Comparison of ENCODE assay signal across 22 cellular contexts in genomic region chr5:150753863-150754262, GRCh38. TPM values are rescaled to one million over a fixed set of nuclear protein-coding genes. Genes with fewer than 3 reads are reported as not detected.
A peak's percentile ranks its signal among the peaks of the same experiment; 100 is the strongest.
DNase-seq lines count a peak whose midpoint lies in the region; ATAC-seq, FAIRE-seq and TF ChIP-seq lines count a peak whose summit lies in the region.
"Had no signal": no experiment of that assay in that cellular context is flagged by ENCODE, and none has a peak within 500 bp of the region (broad histone marks: within the 10 kb centered on the region; RNA-seq: fewer than 3 reads in every experiment).

No MANE protein-coding gene starts in this region.

- in situ Hi-C loops in HepG2 (cut with HindIII; ENCODE audit: extremely low pct_ligation_motif_present, low pct_unique_long_range_greater_than_20kb) = no loop called here

- no peaks in the 10 kb centered on the region; the same call in 1 of the 2 replicates for H4K20me1 ChIP-seq in HepG2 (ENCODE audit: insufficient read depth, low read length)

- H3K27me3 ChIP-seq in body of pancreas (no peaks in the 10 kb centered on the region), prostate gland (replicated peaks; ENCODE audit: insufficient read depth) (no peaks in the 10 kb centered on the region), HepG2 (ENCODE audit: control insufficient read depth in 1 of 2, insufficient read depth in 2 of 2, low read length in 2 of 2) (no peaks in the 10 kb centered on the region)
- H3K27me3 ChIP-seq: BLaER1 treated with 17β-estradiol and CSF1 and Interleukin-3, amounts not matched to agents 10 nM and 100 nM had no signal

- H3K36me3 ChIP-seq in body of pancreas (replicated peaks in 1 of 2; ENCODE audit: insufficient read depth in 1 of 2, low read depth in 2 of 2) = peaks cover 0 to 9% of the 10 kb centered on the region in 2 donors
- no peaks in the 10 kb centered on the region for H3K36me3 ChIP-seq in prostate gland
- H3K36me3 ChIP-seq in HepG2 (replicated peaks in 1 of 2; ENCODE audit: control insufficient read depth in 1 of 2, insufficient read depth in 2 of 2, low read length in 2 of 2) = peaks cover 8 to 44% of the 10 kb centered on the region in 2 experiments

- H3K27ac Mint-ChIP-seq in activated T-helper 1 cell treated with anti-CD3 and anti-CD28 coated beads, Interleukin-12 subunit alpha, Interleukin-12 subunit beta, Interleukin-2, Interleukin-4 antibody, amounts not matched to agents 30 ng/mL and 10 ng/mL and 1 ng/mL, durations not matched to agents 14 hours and 24 hours and 36 hours = no peak overlapping the region
- H3K27ac Mint-ChIP-seq: CD8-positive, alpha-beta T cell had no signal

- TF ChIP-seq EP300 in HepG2 (IDR thresholded peaks at IDR 0.05; ENCODE audit: low read depth in 2 of 2, low read length in 2 of 2) (no peak), HepG2 (CRISPR knock-in tag; IDR thresholded peaks at IDR 0.05; ENCODE audit: borderline replicate concordance) (no peak)

- CTCF ChIA-PET in HepG2 (lab: Yijun Ruan, JAX; ENCODE audit: low intra/inter-chr PET ratio, low total read pairs) = no interaction called here

- BruUV-seq in HepG2 (replicated peaks; lab: Mats Ljungman, UMichigan) = no TSS peak

- no peak overlapping the region for H3K9ac ChIP-seq in HepG2 (ENCODE audit: insufficient read depth, low read depth, low read length)
- H3K9ac ChIP-seq: BLaER1 treated with 17β-estradiol and CSF1 and Interleukin-3, amounts not matched to agents 10 nM and 100 nM had no signal

- POLR2A ChIA-PET in HepG2 (lab: Yijun Ruan, JAX) = no interaction called here

- H3K4me1 ChIP-seq in body of pancreas (peaks cover 57% of the 10 kb centered on the region), prostate gland (replicated peaks) (peaks cover 10% of the 10 kb centered on the region), HepG2 (ENCODE audit: insufficient read depth, low read length) (peaks cover 20% of the 10 kb centered on the region)

- no peak for TF ChIP-seq RAD21 in HepG2 (CRISPR knock-in tag; IDR thresholded peaks at IDR 0.05)

- H3K9me3 ChIP-seq in body of pancreas (no peaks in the 10 kb centered on the region), prostate gland (no peaks in the 10 kb centered on the region), HepG2 (ENCODE audit: low read length) (no peaks in the 10 kb centered on the region)

- no peak overlapping the region for H3K4me2 ChIP-seq in HepG2 (ENCODE audit: low read depth, low read length)
- H3K4me2 ChIP-seq: BLaER1 treated with 17β-estradiol and CSF1 and Interleukin-3, amounts not matched to agents 10 nM and 100 nM; PC-9 had no signal

- intact Hi-C loops in body of pancreas (cut with DNase I) = no loop called here
- intact Hi-C loops in prostate gland (cut with DNase I) = no loop called here
- intact Hi-C loops in HepG2 (cut with micrococcal nuclease; ENCODE audit: unreplicated experiment) = no loop called here
- intact Hi-C loops in activated T-helper 1 cell treated with anti-CD3 and anti-CD28 coated beads, Interleukin-12 subunit alpha, Interleukin-12 subunit beta, Interleukin-2, Interleukin-4 antibody, amounts not matched to agents 30 ng/mL and 10 ng/mL and 1 ng/mL, durations not matched to agents 14 hours and 24 hours and 36 hours (cut with micrococcal nuclease) = no loop called here

- H3K27me3 Mint-ChIP-seq in activated T-helper 1 cell treated with anti-CD3 and anti-CD28 coated beads, Interleukin-12 subunit alpha, Interleukin-12 subunit beta, Interleukin-2, Interleukin-4 antibody, amounts not matched to agents 30 ng/mL and 10 ng/mL and 1 ng/mL, durations not matched to agents 14 hours and 24 hours and 36 hours (ENCODE audit: insufficient read depth) = no peaks in the 10 kb centered on the region

- 21 to 26% methylated on average over 1 of the region's 1 CpG for WGBS in body of pancreas, 2 donors
- 48% methylated on average over 1 of the region's 1 CpG for WGBS in prostate gland
- 100% methylated on average over 1 of the region's 1 CpG for WGBS in HepG2 (ENCODE audit: low lambda C conversion rate)

- no peak overlapping the region for H3K4me3 Mint-ChIP-seq in activated T-helper 1 cell treated with anti-CD3 and anti-CD28 coated beads, Interleukin-12 subunit alpha, Interleukin-12 subunit beta, Interleukin-2, Interleukin-4 antibody, amounts not matched to agents 30 ng/mL and 10 ng/mL and 1 ng/mL, durations not matched to agents 14 hours and 24 hours and 36 hours
- H3K4me3 Mint-ChIP-seq: CD8-positive, alpha-beta T cell had no signal

- no peak for ATAC-seq in body of pancreas
- no peak for ATAC-seq in GM19455 (IDR thresholded peaks at IDR 0.05; ENCODE audit: unreplicated experiment)
- no peak for ATAC-seq in HepG2
- ATAC-seq: CD8-positive, alpha-beta T cell had no signal

- H3K4me3 ChIP-seq in body of pancreas (no peak overlapping the region), prostate gland (no peak overlapping the region), HepG2 (replicated peaks in 1 of 3; ENCODE audit: insufficient read depth in 1 of 3, low read depth in 2 of 3, low read length in 3 of 3) (no peak overlapping the region)
- H3K4me3 ChIP-seq: BLaER1 treated with 17β-estradiol and CSF1 and Interleukin-3, amounts not matched to agents 10 nM and 100 nM; PC-9 had no signal

- H3K79me2 ChIP-seq in HepG2 (ENCODE audit: insufficient read depth, low read length) = peaks cover 49% of the 10 kb centered on the region

- no peaks in the 10 kb centered on the region for H3K9me3 Mint-ChIP-seq in activated T-helper 1 cell treated with anti-CD3 and anti-CD28 coated beads, Interleukin-12 subunit alpha, Interleukin-12 subunit beta, Interleukin-2, Interleukin-4 antibody, amounts not matched to agents 30 ng/mL and 10 ng/mL and 1 ng/mL, durations not matched to agents 14 hours and 24 hours and 36 hours
- H3K9me3 Mint-ChIP-seq: CD8-positive, alpha-beta T cell had no signal

- TF ChIP-seq POLR2A in body of pancreas (IDR thresholded peaks at IDR 0.05) (no peak), prostate gland (IDR thresholded peaks at IDR 0.05) (no peak), HepG2 (IDR thresholded peaks at IDR 0.05; ENCODE audit: insufficient read depth in 1 of 2, low read depth in 2 of 2, low read length in 2 of 2) (no peak)

- no peak for TF ChIP-seq CTCF in 22Rv1 (IDR thresholded peaks at IDR 0.05)
- TF ChIP-seq CTCF in body of pancreas (IDR thresholded peaks at IDR 0.05) = no peak
- TF ChIP-seq CTCF in prostate gland (IDR thresholded peaks at IDR 0.05) = no peak
- no peak for TF ChIP-seq CTCF in HepG2 (CRISPR knock-in tag; IDR thresholded peaks at IDR 0.05)

- DNase-seq in DMS53 (lab: John Stamatoyannopoulos, UW) (peak; percentile 21), DMS53 treated with DMSO at 0.1 percent for 48 hours (lab: John Stamatoyannopoulos, UW; ENCODE audit: unreplicated experiment) (no peak), body of pancreas (peak in 2 of 4 donors; percentile 33 to 47), prostate gland (ENCODE audit: low spot score) (peak; percentile 23), HepG2 (ENCODE audit: low spot score) (no peak)
- no peak for DNase-seq in activated T-helper 1 cell treated with anti-CD3 and anti-CD28 coated beads, Interleukin-12 subunit alpha, Interleukin-12 subunit beta, Interleukin-2, Interleukin-4 antibody, amounts not matched to agents 30 ng/mL and 10 ng/mL and 1 ng/mL, durations not matched to agents 14 hours and 24 hours and 36 hours (ENCODE audit: low spot score)
- DNase-seq: 8988T; CD8-positive, alpha-beta T cell; GDM1; Kasumi-1; NCI-H1105; NCI-H2029 treated with DMSO at 0.1 percent for 48 hours; NCI-H226; NCI-H510A treated with DMSO at 0.1 percent for 48 hours; NCI-H748 treated with DMSO at 0.1 percent for 48 hours; PC-9; RPMI8226; SHP77 had no signal

- H3K27ac ChIP-seq in 22Rv1 (peak overlapping the region; percentile 46), body of pancreas (peak overlapping the region; percentile 35 to 76 (median 56)), prostate gland (peak overlapping the region; percentile 23 to 62), HepG2 (ENCODE audit: extremely low read length, insufficient read depth, low read length) (no peak overlapping the region)
- H3K27ac ChIP-seq: BLaER1 treated with 17β-estradiol and CSF1 and Interleukin-3, amounts not matched to agents 10 nM and 100 nM; PC-9 had no signal

- H3K4me1 Mint-ChIP-seq in activated T-helper 1 cell treated with anti-CD3 and anti-CD28 coated beads, Interleukin-12 subunit alpha, Interleukin-12 subunit beta, Interleukin-2, Interleukin-4 antibody, amounts not matched to agents 30 ng/mL and 10 ng/mL and 1 ng/mL, durations not matched to agents 14 hours and 24 hours and 36 hours (ENCODE audit: low read depth) = peaks cover 50% of the 10 kb centered on the region

- no peak overlapping the region for H2AFZ ChIP-seq in HepG2 (ENCODE audit: low read length)
- H2AFZ ChIP-seq: PC-9 had no signal

- peaks cover 51% of the 10 kb centered on the region for H3K36me3 Mint-ChIP-seq in activated T-helper 1 cell treated with anti-CD3 and anti-CD28 coated beads, Interleukin-12 subunit alpha, Interleukin-12 subunit beta, Interleukin-2, Interleukin-4 antibody, amounts not matched to agents 30 ng/mL and 10 ng/mL and 1 ng/mL, durations not matched to agents 14 hours and 24 hours and 36 hours (ENCODE audit: low read depth)

- FAIRE-seq in HepG2 (lab: Jason Lieb, UNC) = no peak
- FAIRE-seq: H54 had no signal

RNA-seq across cellular contexts. Expression of gene DCTN4, which starts 5.0 kb away (rescaled TPM):
- total RNA-seq in body of pancreas (10 to 100 TPM; 30.6 to 49.4 TPM), prostate gland (10 to 100 TPM; 68.4 to 87.1 TPM), HepG2 (2016; rRNA removed; fragmentation: Illumina TruSeq; extraction: Trizol) (26.9 and 39.7 TPM in 2 replicates)
- 3.5 and 5.2 TPM in 2 replicates for total RNA-seq in HepG2 (2016; cell fraction: cytosol; rRNA removed; fragmentation: Illumina TruSeq; extraction: Trizol; ENCODE audit: low read depth)
- total RNA-seq in HepG2 (2016; cell fraction: insoluble cytoplasmic fraction; rRNA removed; fragmentation: Illumina TruSeq; extraction: Trizol) = 28.4 and 40.9 TPM in 2 replicates
- 16.8 and 20.1 TPM in 2 replicates for total RNA-seq in HepG2 (2016; cell fraction: membrane; rRNA removed; fragmentation: Illumina TruSeq; extraction: Trizol)
- 29.2 and 37.4 TPM in 2 replicates for total RNA-seq in HepG2 (2016; cell fraction: nucleus; rRNA removed; fragmentation: Illumina TruSeq; extraction: Trizol)
- 21.5 and 24.1 TPM in 2 replicates for polyA plus RNA-seq in HepG2 (2011; rRNA removed)
- polyA plus RNA-seq in HepG2 (2011; cell fraction: cytosol; rRNA removed) = 17.3 and 22.7 TPM in 2 replicates
- polyA plus RNA-seq in HepG2 (2011; cell fraction: nucleus; rRNA removed) = 18.6 and 20.3 TPM in 2 replicates
- polyA plus RNA-seq in HepG2 (2012) = 18.3 and 23.7 TPM in 2 replicates
- 1.7 and 1.8 TPM in 2 replicates for polyA plus RNA-seq in HepG2 (2016; cell fraction: cytosol; fragmentation: Illumina TruSeq; extraction: Trizol; ENCODE audit: low read depth)
- polyA plus RNA-seq in HepG2 (2016; cell fraction: insoluble cytoplasmic fraction; fragmentation: Illumina TruSeq; extraction: Trizol; ENCODE audit: low read depth) = 42.0 and 42.5 TPM in 2 replicates
- 7.3 and 8.7 TPM in 2 replicates for polyA plus RNA-seq in HepG2 (2016; cell fraction: membrane; fragmentation: Illumina TruSeq; extraction: Trizol; ENCODE audit: low read depth)
- 24.5 and 29.7 TPM in 2 replicates for polyA plus RNA-seq in HepG2 (2016; cell fraction: nucleus; fragmentation: Illumina TruSeq; extraction: Trizol; ENCODE audit: insufficient read depth, low read depth)
- polyA minus RNA-seq in HepG2 (2011; rRNA and poly(A)+ RNA removed; ENCODE audit: low replicate concordance) = 41.6 and 54.4 TPM in 2 replicates
- 26.7 and 27.0 TPM in 2 replicates for polyA minus RNA-seq in HepG2 (2011; cell fraction: cytosol; rRNA and poly(A)+ RNA removed)
- 59.4 and 66.0 TPM in 2 replicates for polyA minus RNA-seq in HepG2 (2011; cell fraction: nucleus; rRNA and poly(A)+ RNA removed)
- total RNA-seq in activated T-helper 1 cell treated with anti-CD3 and anti-CD28 coated beads, Interleukin-12 subunit alpha, Interleukin-12 subunit beta, Interleukin-2, Interleukin-4 antibody, amounts not matched to agents 30 ng/mL and 10 ng/mL and 1 ng/mL, durations not matched to agents 14 hours and 24 hours and 36 hours = 42.3 and 46.4 TPM in 2 replicates

RNA-seq across cellular contexts. Expression of gene SMIM3, which starts 24.7 kb away (rescaled TPM):
- total RNA-seq in body of pancreas (10 to 100 TPM; 40.2 to 51.6 TPM), prostate gland (10 to 100 TPM; 21.2 to 26.5 TPM), HepG2 (2016; rRNA removed; fragmentation: Illumina TruSeq; extraction: Trizol) (11.6 and 14.1 TPM in 2 replicates)
- 17.2 and 21.9 TPM in 2 replicates for total RNA-seq in HepG2 (2016; cell fraction: cytosol; rRNA removed; fragmentation: Illumina TruSeq; extraction: Trizol; ENCODE audit: low read depth)
- total RNA-seq in HepG2 (2016; cell fraction: insoluble cytoplasmic fraction; rRNA removed; fragmentation: Illumina TruSeq; extraction: Trizol) = 12.8 and 13.2 TPM in 2 replicates
- 26.9 and 32.8 TPM in 2 replicates for total RNA-seq in HepG2 (2016; cell fraction: membrane; rRNA removed; fragmentation: Illumina TruSeq; extraction: Trizol)
- total RNA-seq in HepG2 (2016; cell fraction: nucleus; rRNA removed; fragmentation: Illumina TruSeq; extraction: Trizol) = 5.2 and 6.0 TPM in 2 replicates
- polyA plus RNA-seq in HepG2 (2011; rRNA removed) = 71.3 and 96.7 TPM in 2 replicates
- polyA plus RNA-seq in HepG2 (2011; cell fraction: cytosol; rRNA removed) = 110 and 111 TPM in 2 replicates
- 25.5 and 30.6 TPM in 2 replicates for polyA plus RNA-seq in HepG2 (2011; cell fraction: nucleus; rRNA removed)
- polyA plus RNA-seq in HepG2 (2012) = 81.2 and 85.5 TPM in 2 replicates
- polyA plus RNA-seq in HepG2 (2016; cell fraction: cytosol; fragmentation: Illumina TruSeq; extraction: Trizol; ENCODE audit: low read depth) = 17.8 and 26.6 TPM in 2 replicates
- 12.2 and 14.7 TPM in 2 replicates for polyA plus RNA-seq in HepG2 (2016; cell fraction: insoluble cytoplasmic fraction; fragmentation: Illumina TruSeq; extraction: Trizol; ENCODE audit: low read depth)
- 22.1 and 31.4 TPM in 2 replicates for polyA plus RNA-seq in HepG2 (2016; cell fraction: membrane; fragmentation: Illumina TruSeq; extraction: Trizol; ENCODE audit: low read depth)
- polyA plus RNA-seq in HepG2 (2016; cell fraction: nucleus; fragmentation: Illumina TruSeq; extraction: Trizol; ENCODE audit: insufficient read depth, low read depth) = 8.9 and 9.4 TPM in 2 replicates
- polyA minus RNA-seq in HepG2 (2011; rRNA and poly(A)+ RNA removed; ENCODE audit: low replicate concordance) = 0.09 and 62.7 TPM in 2 replicates
- polyA minus RNA-seq in HepG2 (2011; cell fraction: cytosol; rRNA and poly(A)+ RNA removed) = 32.4 and 33.9 TPM in 2 replicates
- polyA minus RNA-seq in HepG2 (2011; cell fraction: nucleus; rRNA and poly(A)+ RNA removed) = 9.8 and 12.9 TPM in 2 replicates
- 12.8 and 13.4 TPM in 2 replicates for total RNA-seq in activated T-helper 1 cell treated with anti-CD3 and anti-CD28 coated beads, Interleukin-12 subunit alpha, Interleukin-12 subunit beta, Interleukin-2, Interleukin-4 antibody, amounts not matched to agents 30 ng/mL and 10 ng/mL and 1 ng/mL, durations not matched to agents 14 hours and 24 hours and 36 hours

RNA-seq across cellular contexts. Expression of gene RBM22, which starts 53.0 kb away (rescaled TPM):
- total RNA-seq in body of pancreas = 10 to 100 TPM; 22.8 to 28.7 TPM
- 10 to 100 TPM; 33.6 to 40.3 TPM for total RNA-seq in prostate gland
- total RNA-seq in HepG2 (2016; rRNA removed; fragmentation: Illumina TruSeq; extraction: Trizol) = 27.7 and 28.3 TPM in 2 replicates
- 5.7 and 6.4 TPM in 2 replicates for total RNA-seq in HepG2 (2016; cell fraction: cytosol; rRNA removed; fragmentation: Illumina TruSeq; extraction: Trizol; ENCODE audit: low read depth)
- total RNA-seq in HepG2 (2016; cell fraction: insoluble cytoplasmic fraction; rRNA removed; fragmentation: Illumina TruSeq; extraction: Trizol) = 23.8 and 26.3 TPM in 2 replicates
- total RNA-seq in HepG2 (2016; cell fraction: membrane; rRNA removed; fragmentation: Illumina TruSeq; extraction: Trizol) = 11.5 and 11.9 TPM in 2 replicates
- total RNA-seq in HepG2 (2016; cell fraction: nucleus; rRNA removed; fragmentation: Illumina TruSeq; extraction: Trizol) = 27.4 and 28.2 TPM in 2 replicates
- polyA plus RNA-seq in HepG2 (2011; rRNA removed) = 27.3 and 35.0 TPM in 2 replicates
- 12.7 and 16.9 TPM in 2 replicates for polyA plus RNA-seq in HepG2 (2011; cell fraction: cytosol; rRNA removed)
- polyA plus RNA-seq in HepG2 (2011; cell fraction: nucleus; rRNA removed) = 42.7 and 44.5 TPM in 2 replicates
- 25.4 and 28.8 TPM in 2 replicates for polyA plus RNA-seq in HepG2 (2012)
- 2.7 and 3.2 TPM in 2 replicates for polyA plus RNA-seq in HepG2 (2016; cell fraction: cytosol; fragmentation: Illumina TruSeq; extraction: Trizol; ENCODE audit: low read depth)
- polyA plus RNA-seq in HepG2 (2016; cell fraction: insoluble cytoplasmic fraction; fragmentation: Illumina TruSeq; extraction: Trizol; ENCODE audit: low read depth) = 34.5 and 39.1 TPM in 2 replicates
- polyA plus RNA-seq in HepG2 (2016; cell fraction: membrane; fragmentation: Illumina TruSeq; extraction: Trizol; ENCODE audit: low read depth) = 7.7 and 9.1 TPM in 2 replicates
- polyA plus RNA-seq in HepG2 (2016; cell fraction: nucleus; fragmentation: Illumina TruSeq; extraction: Trizol; ENCODE audit: insufficient read depth, low read depth) = 43.5 and 48.3 TPM in 2 replicates
- 9.8 and 27.6 TPM in 2 replicates for polyA minus RNA-seq in HepG2 (2011; rRNA and poly(A)+ RNA removed; ENCODE audit: low replicate concordance)
- polyA minus RNA-seq in HepG2 (2011; cell fraction: cytosol; rRNA and poly(A)+ RNA removed) = 12.1 and 16.2 TPM in 2 replicates
- polyA minus RNA-seq in HepG2 (2011; cell fraction: nucleus; rRNA and poly(A)+ RNA removed) = 43.9 and 49.9 TPM in 2 replicates
- total RNA-seq in activated T-helper 1 cell treated with anti-CD3 and anti-CD28 coated beads, Interleukin-12 subunit alpha, Interleukin-12 subunit beta, Interleukin-2, Interleukin-4 antibody, amounts not matched to agents 30 ng/mL and 10 ng/mL and 1 ng/mL, durations not matched to agents 14 hours and 24 hours and 36 hours = 77.5 and 81.9 TPM in 2 replicates

Comparison
In these comparisons a context has a peak if more than half of its experiments do, and no peak if none do; other contexts are left out.
1. DNase-seq: peak in DMS53 (single experiment) and prostate gland (single experiment); none in DMS53 treated with DMSO at 0.1 percent for 48 hours (single experiment), HepG2 (single experiment) and activated T-helper 1 cell treated with anti-CD3 and anti-CD28 coated beads, Interleukin-12 subunit alpha, Interleukin-12 subunit beta, Interleukin-2, Interleukin-4 antibody, amounts not matched to agents 30 ng/mL and 10 ng/mL and 1 ng/mL, durations not matched to agents 14 hours and 24 hours and 36 hours (single experiment).